23 cellular contexts compared by ENCODE assay signal in the genomic region with DNA sequence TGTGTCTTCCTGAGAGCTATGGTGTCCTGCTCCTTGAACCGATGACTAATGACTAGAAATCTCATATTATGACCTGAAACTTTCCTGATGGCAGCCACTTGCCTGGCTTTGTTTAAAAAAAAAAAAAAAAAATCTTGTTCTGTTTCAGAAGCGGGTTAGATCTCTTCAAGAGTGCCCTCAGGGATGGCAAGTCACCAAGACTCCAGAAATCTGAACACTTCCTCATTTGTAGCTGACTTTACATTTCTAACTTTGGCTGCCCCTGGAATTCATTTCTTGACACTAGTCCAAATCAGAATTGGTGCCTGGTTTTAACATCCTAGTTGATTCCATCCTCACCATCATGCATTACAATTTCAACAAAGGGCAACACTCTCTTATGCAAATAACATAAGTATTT.
DNase-seq lines count a peak whose midpoint lies in the region; ATAC-seq and TF ChIP-seq lines count a peak whose summit lies in the region.
"Had no signal": no experiment of that assay in that cellular context is flagged by ENCODE, and none has a peak within 500 bp of the region (broad histone marks: within the 10 kb centered on the region; RNA-seq: fewer than 3 reads in every experiment).

No MANE protein-coding gene starts in this region.

- H3K36me3 ChIP-seq in esophagus muscularis mucosa (no peaks in the 10 kb centered on the region), gastrocnemius medialis (no peaks in the 10 kb centered on the region), SJCRH30 (no peaks in the 10 kb centered on the region)
- H3K36me3 ChIP-seq: adrenal gland, cardiac muscle cell, ovary, SJSA1 had no signal

- TF ChIP-seq EP300 in esophagus muscularis mucosa (IDR thresholded peaks at IDR 0.05): no peak

- H3K27me3 ChIP-seq in right cardiac atrium (ENCODE audit: control insufficient read depth, insufficient read depth): no peaks in the 10 kb centered on the region
- H3K27me3 ChIP-seq in esophagus muscularis mucosa: no peaks in the 10 kb centered on the region
- H3K27me3 ChIP-seq in gastrocnemius medialis: no peaks in the 10 kb centered on the region
- no peaks in the 10 kb centered on the region for H3K27me3 ChIP-seq in SJCRH30
- H3K27me3 ChIP-seq: adrenal gland, cardiac muscle cell, ovary, SJSA1 had no signal

- in situ Hi-C loops in gastrocnemius medialis (cut with MboI; ENCODE audit: low sequenced_read_pairs in 4 of 4): no loop called here

- TF ChIP-seq CTCF in esophagus muscularis mucosa (IDR thresholded peaks at IDR 0.05) (no peak), gastrocnemius medialis (IDR thresholded peaks at IDR 0.05 in 4 of 5, conservative IDR thresholded peaks at IDR 0.05 in 1 of 5) (no peak)

- ATAC-seq in right cardiac atrium (no peak), left cardiac atrium (no peak), gastrocnemius medialis (no peak)
- ATAC-seq: HepG2, natural killer cell had no signal

- 49% methylated on average over 2 of the region's 2 CpGs for WGBS in right cardiac atrium
- 62% methylated on average over 2 of the region's 2 CpGs for WGBS in esophagus muscularis mucosa

- H3K4me3 ChIP-seq in right cardiac atrium (ENCODE audit: low read length) (no peak overlapping the region), esophagus muscularis mucosa (no peak overlapping the region), gastrocnemius medialis (no peak overlapping the region), SJCRH30 (no peak overlapping the region)
- H3K4me3 ChIP-seq: adrenal gland, cardiac muscle cell, ovary, SJSA1 had no signal

- H3K4me1 ChIP-seq in right cardiac atrium (ENCODE audit: control insufficient read depth, insufficient read depth, low read length) (no peaks in the 10 kb centered on the region), esophagus muscularis mucosa (peaks cover 4 to 56% (median 37%) of the 10 kb centered on the region in 4 donors), gastrocnemius medialis (no peaks in the 10 kb centered on the region), SJCRH30 (no peaks in the 10 kb centered on the region)
- H3K4me1 ChIP-seq: adrenal gland, SJSA1 had no signal

- H3K9me3 ChIP-seq in right cardiac atrium (ENCODE audit: control insufficient read depth, low read length) (no peaks in the 10 kb centered on the region), esophagus muscularis mucosa (no peaks in the 10 kb centered on the region), gastrocnemius medialis (no peaks in the 10 kb centered on the region), SJCRH30 (replicated peaks) (no peaks in the 10 kb centered on the region)
- H3K9me3 ChIP-seq: adrenal gland, ovary, SJSA1 had no signal

- DNase-seq in right cardiac atrium (no peak), left cardiac atrium (no peak), esophagus muscularis mucosa (ENCODE audit: extremely low spot score) (no peak), gastrocnemius medialis (no peak), NCI-H1092 (lab: John Stamatoyannopoulos, UW) (no peak), SJCRH30 (no peak), NCI-H226 (no peak)
- no peak for DNase-seq in activated CD4-positive, alpha-beta T cell treated with anti-CD3 and anti-CD28 coated beads, Interleukin-2, amount 50 U/mL, for 4 hours
- DNase-seq: activated effector memory CD4-positive, alpha-beta T cell treated with Interleukin-2 at 50 U/mL for 16 hours; adrenal gland; dermis blood vessel endothelial cell; GDM1; hippocampal formation; natural killer cell; NCI-H1417 treated with DMSO at 0.1 percent for 48 hours; NCI-H524 treated with DMSO at 0.1 percent for 48 hours; ovary; stimulated activated CD4-positive, alpha-beta T cell treated with anti-CD3 and anti-CD28 coated beads, Interleukin-2, amount 100 ng/mL, for 24 hours; T-helper 2 cell had no signal

- intact Hi-C loops in right cardiac atrium (cut with DNase I) (no loop called here), left cardiac atrium (cut with DNase I) (no loop called here), esophagus muscularis mucosa (cut with DNase I) (no loop called here), gastrocnemius medialis (cut with DNase I; ENCODE audit: low total_unique reads) (no loop called here)

- H3K27ac ChIP-seq in right cardiac atrium (ENCODE audit: low read length) (peak overlapping the region; percentile 75), esophagus muscularis mucosa (replicated peaks in 1 of 4) (peak overlapping the region; percentile 59 to 72 (median 70)), gastrocnemius medialis (peak overlapping the region in 3 of 4 donors; percentile 16 to 49 (median 41)), SJCRH30 (no peak overlapping the region)
- H3K27ac ChIP-seq: adrenal gland, cardiac muscle cell, ovary, SJSA1, VCaP had no signal

- no peak for TF ChIP-seq POLR2A in esophagus muscularis mucosa (IDR thresholded peaks at IDR 0.05; ENCODE audit: low read depth)
- no peak for TF ChIP-seq POLR2A in gastrocnemius medialis (IDR thresholded peaks at IDR 0.05)
